2 cellular contexts compared by ENCODE assay signal in genomic region chr14:103529383-103530365, GRCh38.
TF ChIP-seq lines count a peak whose summit lies in the region.

No MANE protein-coding gene starts in this region.

TF ChIP-seq in HEK293, 187 proteins besides CTCF, POLR2A, EP300 and RAD21 (continued from another document):
- TF ChIP-seq PRDM2 (tag by site-specific recombination; IDR thresholded peaks at IDR 0.05; ENCODE audit: borderline replicate concordance) (0 out of 2 replicates have a peak, but pooled peaks have one; percentile 15), ZNF214 (tag by site-specific recombination; IDR thresholded peaks at IDR 0.05; ENCODE audit: borderline replicate concordance) (no peak), ZNF335 (tag by site-specific recombination; conservative IDR thresholded peaks at IDR 0.05) (0 out of 2 replicates have a peak, but pooled peaks have one; percentile 15), HIC1 (tag by site-specific recombination; IDR thresholded peaks at IDR 0.05) (0 out of 2 replicates have a peak, but pooled peaks have one; percentile 3)

TF ChIP-seq in WTC11, 78 proteins besides CTCF, POLR2A, EP300 and RAD21 (continued from another document):
- TF ChIP-seq ZBTB43 (CRISPR knock-in tag; IDR thresholded peaks at IDR 0.05): no peak
- TF ChIP-seq ZNF281 (CRISPR knock-in tag; IDR thresholded peaks at IDR 0.05): no peak
